ENCODE assay signal across 36 cellular contexts in genomic region chr6:80643881-80644280, GRCh38.
DNase-seq lines count a peak whose midpoint lies in the region; ATAC-seq, FAIRE-seq and TF ChIP-seq lines count a peak whose summit lies in the region.
"Had no signal": no experiment of that assay in that cellular context is flagged by ENCODE, and none has a peak within 500 bp of the region (broad histone marks: within the 10 kb centered on the region; RNA-seq: fewer than 3 reads in every experiment).

No MANE protein-coding gene starts in this region.

- H3K79me1 ChIP-seq in trophoblast cell (ENCODE audit: low read length), result no peaks in the 10 kb centered on the region

- POLR2A ChIA-PET in PC-3 (lab: Charles Lee; ENCODE audit: unreplicated experiment), result no interaction called here
- POLR2A ChIA-PET in activated CD4-positive, alpha-beta T cell treated with anti-CD3 and anti-CD28 coated beads for 36 hours (lab: Charles Lee), result no interaction called here

- no peaks in the 10 kb centered on the region for H4K20me1 ChIP-seq in astrocyte (ENCODE audit: insufficient read depth, low read length)
- no peaks in the 10 kb centered on the region for H4K20me1 ChIP-seq in PC-3 (ENCODE audit: low read length)
- H4K20me1 ChIP-seq: BLaER1; BLaER1 treated with 17β-estradiol and CSF1 and Interleukin-3, amounts not matched to agents 10 nM and 100 nM had no signal

- H3K36me3 ChIP-seq in astrocyte (ENCODE audit: insufficient read depth, low read length) (no peaks in the 10 kb centered on the region), trophoblast cell (ENCODE audit: control insufficient read depth in 1 of 2, insufficient read depth in 2 of 2, low read length in 2 of 2) (no peaks in the 10 kb centered on the region), PC-3 (ENCODE audit: low read depth, low read length) (no peaks in the 10 kb centered on the region)
- H3K36me3 ChIP-seq: BE2C; BLaER1; BLaER1 treated with 17β-estradiol and CSF1 and Interleukin-3, amounts not matched to agents 10 nM and 100 nM had no signal

- H3K4me3 Mint-ChIP-seq in Calu3 (ENCODE audit: low read depth, unreplicated experiment), result no peak overlapping the region
- H3K4me3 Mint-ChIP-seq in astrocyte (ENCODE audit: unreplicated experiment), result no peak overlapping the region
- no peak overlapping the region for H3K4me3 Mint-ChIP-seq in activated CD4-positive, alpha-beta T cell treated with anti-CD3 and anti-CD28 coated beads for 36 hours
- H3K4me3 Mint-ChIP-seq: B cell; CD14-positive monocyte; CD4-positive, alpha-beta memory T cell; CD4-positive, alpha-beta T cell; CD4-positive, CD25-positive, alpha-beta regulatory T cell; CD8-positive, alpha-beta memory T cell; CD8-positive, alpha-beta T cell had no signal

- CTCF ChIA-PET in Calu3 (lab: Charles Lee), result interaction anchor here (0.6 to 0.7 kb wide), 2 partner anchors 16 to 957 kb away, joined by 3 read pairs; no protein-coding TSS in a partner anchor
- CTCF ChIA-PET in PC-3 (lab: Charles Lee), result no interaction called here
- CTCF ChIA-PET in activated CD4-positive, alpha-beta T cell treated with anti-CD3 and anti-CD28 coated beads for 36 hours (lab: Charles Lee), result no interaction called here

- no peak overlapping the region for H4K12ac ChIP-seq in trophoblast cell (ENCODE audit: low read depth, low read length)

- no peak overlapping the region for H3K4me3 ChIP-seq in astrocyte (ENCODE audit: insufficient read depth, low read depth, low read length)
- H3K4me3 ChIP-seq in trophoblast cell (ENCODE audit: low read depth, low read length), result no peak overlapping the region
- no peak overlapping the region for H3K4me3 ChIP-seq in PC-3 (ENCODE audit: low read length)
- H3K4me3 ChIP-seq: A549; BLaER1; BLaER1 treated with 17β-estradiol and CSF1 and Interleukin-3, amounts not matched to agents 10 nM and 100 nM had no signal

- no peak overlapping the region for H3K14ac ChIP-seq in trophoblast cell (ENCODE audit: low read length)

- H3K4me1 ChIP-seq in astrocyte (ENCODE audit: insufficient read depth, low read length), result peaks cover 8% of the 10 kb centered on the region
- H3K4me1 ChIP-seq in trophoblast cell (ENCODE audit: control insufficient read depth in 1 of 2, insufficient read depth in 2 of 2, low read length in 2 of 2), result no peaks in the 10 kb centered on the region
- H3K4me1 ChIP-seq in PC-3 (ENCODE audit: insufficient read depth, low read length), result peaks cover 15% of the 10 kb centered on the region
- H3K4me1 ChIP-seq: BLaER1 had no signal

- H2AK5ac ChIP-seq in trophoblast cell (ENCODE audit: low read length), result no peak overlapping the region

- no peak overlapping the region for H4K91ac ChIP-seq in trophoblast cell (ENCODE audit: low read depth, low read length)

- H3K9me2 ChIP-seq in PC-3 (replicated peaks; ENCODE audit: low read length), result no peaks in the 10 kb centered on the region

- no peak overlapping the region for H2BK5ac ChIP-seq in trophoblast cell (ENCODE audit: low read depth, low read length, poor library complexity)

- TF ChIP-seq CTCF in Calu3 (IDR thresholded peaks at IDR 0.05; ENCODE audit: unreplicated experiment) (no peak), astrocyte (IDR thresholded peaks at IDR 0.05; ENCODE audit: insufficient read depth, low read depth, low read length) (no peak), PC-3 (conservative IDR thresholded peaks at IDR 0.05; ENCODE audit: low read depth, low read length) (no peak), GM13977 (IDR thresholded peaks at IDR 0.05; ENCODE audit: extremely low read depth, insufficient read depth, missing control alignments) (no peak)

- FAIRE-seq in astrocyte (lab: Jason Lieb, UNC), result peak; percentile 23
- FAIRE-seq: A204.1, A549, D721Med had no signal

- H3K27me3 ChIP-seq in astrocyte (ENCODE audit: insufficient read depth, low read length) (no peaks in the 10 kb centered on the region), trophoblast cell (ENCODE audit: insufficient read depth, low read length) (no peaks in the 10 kb centered on the region), PC-3 (ENCODE audit: low read length) (no peaks in the 10 kb centered on the region)
- H3K27me3 ChIP-seq: BE2C; BLaER1; BLaER1 treated with 17β-estradiol and CSF1 and Interleukin-3, amounts not matched to agents 10 nM and 100 nM had no signal

- ATAC-seq in PC-3, result no peak
- ATAC-seq in activated CD4-positive, alpha-beta T cell treated with anti-CD3 and anti-CD28 coated beads for 36 hours, result no peak
- ATAC-seq: A549; CD8-positive, alpha-beta T cell had no signal

- H3K27ac ChIP-seq in astrocyte (ENCODE audit: low read depth, low read length) (no peak overlapping the region), trophoblast cell (ENCODE audit: low read depth, low read length) (no peak overlapping the region), PC-3 (ENCODE audit: low read length) (no peak overlapping the region)
- H3K27ac ChIP-seq: 22Rv1; A549; BLaER1; BLaER1 treated with 17β-estradiol and CSF1 and Interleukin-3, amounts not matched to agents 10 nM and 100 nM; C4-2B had no signal

- H3K4ac ChIP-seq in trophoblast cell (ENCODE audit: low read depth, low read length), result no peak overlapping the region

- H3K27ac Mint-ChIP-seq in Calu3 (ENCODE audit: unreplicated experiment), result peak overlapping the region; percentile 66
- H3K27ac Mint-ChIP-seq in astrocyte (ENCODE audit: unreplicated experiment), result no peak overlapping the region
- no peak overlapping the region for H3K27ac Mint-ChIP-seq in activated CD4-positive, alpha-beta T cell treated with anti-CD3 and anti-CD28 coated beads for 36 hours
- H3K27ac Mint-ChIP-seq: B cell; CD14-positive monocyte; CD4-positive, alpha-beta memory T cell; CD4-positive, alpha-beta T cell; CD4-positive, CD25-positive, alpha-beta regulatory T cell; CD8-positive, alpha-beta T cell had no signal

- no peak overlapping the region for H4K8ac ChIP-seq in trophoblast cell (ENCODE audit: low read depth, low read length)

- no peak for DNase-seq in Calu3
- peak; percentile 16 for DNase-seq in ELR (ENCODE audit: low read depth)
- no peak for DNase-seq in astrocyte (ENCODE audit: low read depth)
- DNase-seq in trophoblast cell, result peak; percentile 58 to 67
- no peak for DNase-seq in NCI-H1436 treated with DMSO at 0.1 percent for 48 hours (lab: John Stamatoyannopoulos, UW)
- DNase-seq in PC-3, result no peak
- DNase-seq in activated CD4-positive, alpha-beta T cell treated with anti-CD3 and anti-CD28 coated beads for 36 hours, result no peak
- no peak for DNase-seq in GM13977 (ENCODE audit: low spot score)
- DNase-seq: 8988T; ACHN; AML-193; BE2C; C1 segment of cervical spinal cord; Caco-2; CD4-positive, alpha-beta memory T cell; CD4-positive, alpha-beta T cell; CD4-positive, CD25-positive, alpha-beta regulatory T cell; CD8-positive, alpha-beta memory T cell; CD8-positive, alpha-beta T cell; COR-L47; DMS 273 treated with DMSO at 0.1 percent for 48 hours; DMS153; DMS53; DMS79; DMS79 treated with DMSO at 0.1 percent for 48 hours; DND-41; EL had no signal

- H3K9me3 ChIP-seq in astrocyte (ENCODE audit: insufficient read depth, low read depth, low read length), result no peaks in the 10 kb centered on the region
- H3K9me3 ChIP-seq in trophoblast cell (ENCODE audit: insufficient read depth, low read depth, low read length), result no peaks in the 10 kb centered on the region
- no peaks in the 10 kb centered on the region for H3K9me3 ChIP-seq in PC-3 (ENCODE audit: low read length)
- H3K9me3 ChIP-seq: A549, BE2C, BLaER1, Caco-2 had no signal

- peaks cover 2% of the 10 kb centered on the region for H3K36me3 Mint-ChIP-seq in Calu3 (ENCODE audit: insufficient read depth, unreplicated experiment)
- no peaks in the 10 kb centered on the region for H3K36me3 Mint-ChIP-seq in astrocyte (ENCODE audit: low read depth, unreplicated experiment)
- no peaks in the 10 kb centered on the region for H3K36me3 Mint-ChIP-seq in activated CD4-positive, alpha-beta T cell treated with anti-CD3 and anti-CD28 coated beads for 36 hours (ENCODE audit: low read depth)
- H3K36me3 Mint-ChIP-seq: CD14-positive monocyte; CD4-positive, alpha-beta memory T cell; CD4-positive, CD25-positive, alpha-beta regulatory T cell; CD8-positive, alpha-beta memory T cell; CD8-positive, alpha-beta T cell had no signal

- WGBS in trophoblast cell (ENCODE audit: extremely low coverage, insufficient coverage, insufficient read length), result no CpG with 5 or more reads among the region's 2 CpGs

- H3K4me2 ChIP-seq in astrocyte (ENCODE audit: low read length), result no peak overlapping the region
- no peak overlapping the region for H3K4me2 ChIP-seq in trophoblast cell (ENCODE audit: low read length)
- no peak overlapping the region for H3K4me2 ChIP-seq in PC-3 (ENCODE audit: low read length)
- H3K4me2 ChIP-seq: A549; BLaER1; BLaER1 treated with 17β-estradiol and CSF1 and Interleukin-3, amounts not matched to agents 10 nM and 100 nM had no signal

- H3K23ac ChIP-seq in trophoblast cell (ENCODE audit: low read length), result no peak overlapping the region

- H2AFZ ChIP-seq in astrocyte (ENCODE audit: low read depth, low read length), result no peak overlapping the region
- H2AFZ ChIP-seq in trophoblast cell (ENCODE audit: insufficient read depth, low read length, poor library complexity), result no peak overlapping the region
- no peak overlapping the region for H2AFZ ChIP-seq in PC-3 (ENCODE audit: low read length)

- H3F3A ChIP-seq in PC-3 (ENCODE audit: low read length, unreplicated experiment), result no peaks in the 10 kb centered on the region

- intact Hi-C loops in Calu3 (cut with micrococcal nuclease; ENCODE audit: unreplicated experiment), result no loop called here
- intact Hi-C loops in PC-3 (cut with micrococcal nuclease), result no loop called here
- intact Hi-C loops in activated CD4-positive, alpha-beta T cell treated with anti-CD3 and anti-CD28 coated beads for 36 hours (cut with DNase I, micrococcal nuclease), result no loop called here

- H3K9ac ChIP-seq in astrocyte (ENCODE audit: low read length) (no peak overlapping the region), trophoblast cell (ENCODE audit: low read length) (no peak overlapping the region), PC-3 (ENCODE audit: low read length) (no peak overlapping the region)
- H3K9ac ChIP-seq: BLaER1; BLaER1 treated with 17β-estradiol and CSF1 and Interleukin-3, amounts not matched to agents 10 nM and 100 nM had no signal

- no peaks in the 10 kb centered on the region for H3K79me2 ChIP-seq in astrocyte (ENCODE audit: insufficient read depth, low read length)
- H3K79me2 ChIP-seq in trophoblast cell (ENCODE audit: control insufficient read depth, insufficient read depth, low read length, poor library complexity), result no peaks in the 10 kb centered on the region
- H3K79me2 ChIP-seq in PC-3 (ENCODE audit: low read length), result no peaks in the 10 kb centered on the region

- H3K27me3 Mint-ChIP-seq in Calu3 (ENCODE audit: unreplicated experiment) (no peaks in the 10 kb centered on the region), astrocyte (ENCODE audit: low read depth, unreplicated experiment) (no peaks in the 10 kb centered on the region)
- no peaks in the 10 kb centered on the region for H3K27me3 Mint-ChIP-seq in activated CD4-positive, alpha-beta T cell treated with anti-CD3 and anti-CD28 coated beads for 36 hours
- H3K27me3 Mint-ChIP-seq: B cell; CD4-positive, alpha-beta memory T cell; CD4-positive, alpha-beta T cell; CD4-positive, CD25-positive, alpha-beta regulatory T cell; CD8-positive, alpha-beta memory T cell had no signal

- no peak overlapping the region for H2BK120ac ChIP-seq in trophoblast cell (ENCODE audit: insufficient read depth, low read length, poor library complexity)

- H2BK12ac ChIP-seq in trophoblast cell (ENCODE audit: low read length), result no peak overlapping the region

- H3K4me1 Mint-ChIP-seq in Calu3 (ENCODE audit: low read depth, unreplicated experiment), result peaks cover 30% of the 10 kb centered on the region
- peaks cover 5% of the 10 kb centered on the region for H3K4me1 Mint-ChIP-seq in astrocyte (ENCODE audit: low read depth, unreplicated experiment)
- H3K4me1 Mint-ChIP-seq in activated CD4-positive, alpha-beta T cell treated with anti-CD3 and anti-CD28 coated beads for 36 hours, result no peaks in the 10 kb centered on the region
- H3K4me1 Mint-ChIP-seq: B cell; CD14-positive monocyte; CD4-positive, alpha-beta memory T cell; CD4-positive, CD25-positive, alpha-beta regulatory T cell; CD8-positive, alpha-beta memory T cell had no signal

- H3K18ac ChIP-seq in trophoblast cell (ENCODE audit: low read length), result no peak overlapping the region

- H3K9me3 Mint-ChIP-seq in Calu3 (ENCODE audit: low read depth, unreplicated experiment) (peaks cover 3% of the 10 kb centered on the region), astrocyte (ENCODE audit: unreplicated experiment) (peaks cover 4% of the 10 kb centered on the region)
- H3K9me3 Mint-ChIP-seq in activated CD4-positive, alpha-beta T cell treated with anti-CD3 and anti-CD28 coated beads for 36 hours (ENCODE audit: low read depth), result no peaks in the 10 kb centered on the region

- in situ Hi-C loops in GM13977 (cut with MboI; ENCODE audit: low pct_unique_long_range_greater_than_20kb, low sequenced_read_pairs, unreplicated experiment), result no loop called here

- BruUV-seq in Calu3 (replicated peaks; lab: Mats Ljungman, UMichigan) (no TSS peak), PC-3 (replicated peaks; lab: Mats Ljungman, UMichigan) (no TSS peak)

Comparison
In these comparisons a context has a peak if more than half of its experiments do, and no peak if none do; other contexts are left out.
1. DNase-seq: peak in ELR (single experiment) and trophoblast cell (2 of 2); none in Calu3 (single experiment), astrocyte (single experiment), NCI-H1436 treated with DMSO at 0.1 percent for 48 hours (single experiment), PC-3 (single experiment), activated CD4-positive, alpha-beta T cell treated with anti-CD3 and anti-CD28 coated beads for 36 hours (single experiment) and GM13977 (single experiment).